In the genomic region with DNA sequence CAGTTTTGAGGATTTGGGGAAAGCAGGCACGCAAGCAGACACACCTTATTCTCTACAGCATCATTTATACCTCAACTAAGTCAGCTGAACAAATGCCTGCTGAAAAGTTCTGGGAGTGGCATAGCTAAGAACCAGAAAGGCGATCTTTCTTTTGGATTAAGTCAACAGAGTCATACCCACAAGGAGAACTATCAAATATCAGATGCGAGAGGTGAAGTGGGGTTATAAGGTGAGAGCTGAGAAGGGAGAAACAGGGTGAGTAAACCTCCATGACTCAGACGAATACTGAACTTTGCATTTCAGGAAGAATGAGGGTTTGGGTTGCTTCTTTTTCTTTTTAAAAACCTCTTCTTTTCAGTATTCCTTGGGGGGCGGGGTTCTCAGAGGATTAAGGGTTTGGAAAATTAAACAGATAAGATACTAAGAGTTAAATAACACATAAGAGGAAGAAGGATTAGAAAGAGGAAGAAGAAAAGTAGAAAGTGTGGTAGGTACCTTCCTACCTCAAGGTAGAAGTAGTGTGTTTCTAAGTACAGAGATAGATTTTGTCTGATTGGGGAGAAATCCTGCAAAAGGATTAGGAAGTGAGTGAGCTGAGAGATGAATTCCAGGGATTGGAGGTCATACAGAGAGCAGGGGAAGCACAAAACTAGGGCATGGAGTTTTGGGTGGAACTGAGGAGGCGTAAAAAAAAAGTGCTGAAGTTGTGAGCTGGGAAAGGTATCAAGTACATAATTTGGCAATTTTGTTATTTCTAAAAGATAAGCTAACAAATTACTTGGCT, we compare ENCODE assay signal across 12 cellular contexts. TPM values are rescaled to one million over a fixed set of nuclear protein-coding genes. Genes with fewer than 3 reads are reported as not detected.
DNase-seq lines count a peak whose midpoint lies in the region; ATAC-seq and TF ChIP-seq lines count a peak whose summit lies in the region.
"Had no signal": no experiment of that assay in that cellular context is flagged by ENCODE, and none has a peak within 500 bp of the region (broad histone marks: within the 10 kb centered on the region; RNA-seq: fewer than 3 reads in every experiment).

No MANE protein-coding gene starts in this region.

- no peaks in the 10 kb centered on the region for H3K27me3 Mint-ChIP-seq in activated CD4-positive, alpha-beta T cell treated with anti-CD3 and anti-CD28 coated beads for 36 hours
- H3K27me3 Mint-ChIP-seq in central memory CD8-positive, alpha-beta T cell: no peaks in the 10 kb centered on the region
- H3K27me3 Mint-ChIP-seq: dendritic cell treated with granulocyte-macrophage colony-stimulating factor and Interleukin-4, amounts not matched to agents 40 ng/mL and 50 ng/mL, for 4 days had no signal

- H3K27ac ChIP-seq in dorsolateral prefrontal cortex: no peak overlapping the region
- H3K27ac ChIP-seq: C4-2B, pancreas, SJCRH30 had no signal

- no peak overlapping the region for H3K4me3 ChIP-seq in dorsolateral prefrontal cortex
- H3K4me3 ChIP-seq: pancreas, SJCRH30 had no signal

- peaks cover 39% of the 10 kb centered on the region for H3K4me1 Mint-ChIP-seq in activated CD4-positive, alpha-beta T cell treated with anti-CD3 and anti-CD28 coated beads for 36 hours
- H3K4me1 Mint-ChIP-seq in central memory CD8-positive, alpha-beta T cell: peaks cover 51% of the 10 kb centered on the region
- H3K4me1 Mint-ChIP-seq in stimulated activated effector memory CD8-positive, alpha-beta T cell treated with anti-CD3 and anti-CD28 coated beads, Interleukin-12 subunit alpha, Interleukin-12 subunit beta, amount 100 ng/mL, for 72 hours: peaks cover 72% of the 10 kb centered on the region

- CTCF ChIA-PET in activated CD4-positive, alpha-beta T cell treated with anti-CD3 and anti-CD28 coated beads for 36 hours (lab: Charles Lee): interaction anchor here (0.5 to 6.1 kb wide), 53 partner anchors 8 to 1314 kb away, joined by 3 to 102 read pairs (median 5); no protein-coding TSS in a partner anchor

- POLR2A ChIA-PET in activated CD4-positive, alpha-beta T cell treated with anti-CD3 and anti-CD28 coated beads for 36 hours (lab: Charles Lee): interaction anchor here (0.6 to 1.8 kb wide), 7 partner anchors 9 to 158 kb away, joined by 3 to 7 read pairs (median 4); no protein-coding TSS in a partner anchor

- peak overlapping the region; percentile 41 for H3K27ac Mint-ChIP-seq in activated CD4-positive, alpha-beta T cell treated with anti-CD3 and anti-CD28 coated beads for 36 hours
- peak overlapping the region; percentile 62 for H3K27ac Mint-ChIP-seq in central memory CD8-positive, alpha-beta T cell (ENCODE audit: low read depth)
- peak overlapping the region; percentile 96 for H3K27ac Mint-ChIP-seq in stimulated activated effector memory CD8-positive, alpha-beta T cell treated with anti-CD3 and anti-CD28 coated beads, Interleukin-12 subunit alpha, Interleukin-12 subunit beta, amount 100 ng/mL, for 72 hours
- H3K27ac Mint-ChIP-seq: dendritic cell treated with granulocyte-macrophage colony-stimulating factor and Interleukin-4, amounts not matched to agents 40 ng/mL and 50 ng/mL, for 4 days had no signal

- peaks cover 16% of the 10 kb centered on the region for H3K36me3 Mint-ChIP-seq in activated CD4-positive, alpha-beta T cell treated with anti-CD3 and anti-CD28 coated beads for 36 hours (ENCODE audit: low read depth)
- H3K36me3 Mint-ChIP-seq in central memory CD8-positive, alpha-beta T cell (ENCODE audit: insufficient read depth): peaks cover 36% of the 10 kb centered on the region
- H3K36me3 Mint-ChIP-seq in stimulated activated effector memory CD8-positive, alpha-beta T cell treated with anti-CD3 and anti-CD28 coated beads, Interleukin-12 subunit alpha, Interleukin-12 subunit beta, amount 100 ng/mL, for 72 hours: peaks cover 98% of the 10 kb centered on the region

- no peaks in the 10 kb centered on the region for H3K9me3 Mint-ChIP-seq in activated CD4-positive, alpha-beta T cell treated with anti-CD3 and anti-CD28 coated beads for 36 hours (ENCODE audit: low read depth)
- H3K9me3 Mint-ChIP-seq in central memory CD8-positive, alpha-beta T cell: no peaks in the 10 kb centered on the region
- no peaks in the 10 kb centered on the region for H3K9me3 Mint-ChIP-seq in stimulated activated effector memory CD8-positive, alpha-beta T cell treated with anti-CD3 and anti-CD28 coated beads, Interleukin-12 subunit alpha, Interleukin-12 subunit beta, amount 100 ng/mL, for 72 hours
- H3K9me3 Mint-ChIP-seq: dendritic cell treated with granulocyte-macrophage colony-stimulating factor and Interleukin-4, amounts not matched to agents 40 ng/mL and 50 ng/mL, for 4 days had no signal

- DNase-seq in activated CD4-positive, alpha-beta T cell treated with anti-CD3 and anti-CD28 coated beads for 36 hours: peak; percentile 32
- no peak for DNase-seq in activated CD4-positive, alpha-beta T cell treated with anti-CD3 and anti-CD28 coated beads, Interleukin-2, amount 50 U/mL, for 48 hours
- DNase-seq in HT-29 (ENCODE audit: low spot score): peak; percentile 14
- DNase-seq in central memory CD8-positive, alpha-beta T cell (ENCODE audit: low spot score in 2 of 2): no peak
- DNase-seq in stimulated activated effector memory CD8-positive, alpha-beta T cell treated with anti-CD3 and anti-CD28 coated beads, Interleukin-12 subunit alpha, Interleukin-12 subunit beta, amount 100 ng/mL, for 72 hours (ENCODE audit: low spot score in 2 of 2): no peak
- no peak for DNase-seq in dorsolateral prefrontal cortex
- no peak for DNase-seq in posterior vena cava (ENCODE audit: low spot score)

- peak; percentile 89 for ATAC-seq in activated CD4-positive, alpha-beta T cell treated with anti-CD3 and anti-CD28 coated beads for 36 hours
- no peak for ATAC-seq in central memory CD8-positive, alpha-beta T cell (replicated peaks; ENCODE audit: extremely low read depth, poor library complexity, severe bottlenecking)
- peak; percentile 94 for ATAC-seq in stimulated activated effector memory CD8-positive, alpha-beta T cell treated with anti-CD3 and anti-CD28 coated beads, Interleukin-12 subunit alpha, Interleukin-12 subunit beta, amount 100 ng/mL, for 72 hours
- no peak for ATAC-seq in HG02970 (IDR thresholded peaks at IDR 0.05; ENCODE audit: low FRiP score, unreplicated experiment)

- H3K4me3 Mint-ChIP-seq in activated CD4-positive, alpha-beta T cell treated with anti-CD3 and anti-CD28 coated beads for 36 hours: peak overlapping the region; percentile 6
- H3K4me3 Mint-ChIP-seq in central memory CD8-positive, alpha-beta T cell: no peak overlapping the region
- peak overlapping the region; percentile 49 for H3K4me3 Mint-ChIP-seq in stimulated activated effector memory CD8-positive, alpha-beta T cell treated with anti-CD3 and anti-CD28 coated beads, Interleukin-12 subunit alpha, Interleukin-12 subunit beta, amount 100 ng/mL, for 72 hours
- H3K4me3 Mint-ChIP-seq: dendritic cell treated with granulocyte-macrophage colony-stimulating factor and Interleukin-4, amounts not matched to agents 40 ng/mL and 50 ng/mL, for 4 days had no signal

- H3K27me3 ChIP-seq in dorsolateral prefrontal cortex: no peaks in the 10 kb centered on the region
- H3K27me3 ChIP-seq: pancreas, SJCRH30 had no signal

- TF ChIP-seq CTCF in dorsolateral prefrontal cortex (IDR thresholded peaks at IDR 0.05 in 54 of 56, conservative IDR thresholded peaks at IDR 0.05 in 2 of 56; ENCODE audit: low read depth in 1 of 56, partially characterized antibody in 56 of 56): no peak

- intact Hi-C loops in activated CD4-positive, alpha-beta T cell treated with anti-CD3 and anti-CD28 coated beads for 36 hours (cut with DNase I, micrococcal nuclease): loop anchor here (1.0 to 5.0 kb wide), 7 partner anchors 12 to 161 kb away; partner anchors contain the start of gene ICE2 (in 2 of the 2)
- intact Hi-C loops in dorsolateral prefrontal cortex (cut with DNase I): no loop called here
- intact Hi-C loops in posterior vena cava (cut with DNase I): no loop called here

RNA-seq across cellular contexts. Expression of gene ICE2, which starts 41.3 kb away (rescaled TPM):
- 10 to 100 TPM; 72.8 to 81.6 TPM for total RNA-seq in activated CD4-positive, alpha-beta T cell treated with anti-CD3 and anti-CD28 coated beads for 36 hours
- total RNA-seq in HT-29 (2014; rRNA removed; shearing (Covaris generic)): 12.3 and 30.7 TPM in 2 replicates
- 10 to 100 TPM; 24.3 to 69.1 (median 42.6) TPM for total RNA-seq in dorsolateral prefrontal cortex
- total RNA-seq in posterior vena cava: 10 to 100 TPM; 42.6 to 43.6 TPM

Comparison
In these comparisons a context has a peak if more than half of its experiments do, and no peak if none do; other contexts are left out.
1. DNase-seq: peak in activated CD4-positive, alpha-beta T cell treated with anti-CD3 and anti-CD28 coated beads for 36 hours (single experiment) and HT-29 (single experiment); none in activated CD4-positive, alpha-beta T cell treated with anti-CD3 and anti-CD28 coated beads, Interleukin-2, amount 50 U/mL, for 48 hours (0 of 2), central memory CD8-positive, alpha-beta T cell (0 of 2), stimulated activated effector memory CD8-positive, alpha-beta T cell treated with anti-CD3 and anti-CD28 coated beads, Interleukin-12 subunit alpha, Interleukin-12 subunit beta, amount 100 ng/mL, for 72 hours (0 of 2), dorsolateral prefrontal cortex (0 of 10) and posterior vena cava (single experiment).
2. ATAC-seq: peak in activated CD4-positive, alpha-beta T cell treated with anti-CD3 and anti-CD28 coated beads for 36 hours (single experiment) and stimulated activated effector memory CD8-positive, alpha-beta T cell treated with anti-CD3 and anti-CD28 coated beads, Interleukin-12 subunit alpha, Interleukin-12 subunit beta, amount 100 ng/mL, for 72 hours (single experiment); none in central memory CD8-positive, alpha-beta T cell (single experiment) and HG02970 (single experiment).
3. H3K27ac Mint-ChIP-seq: peak in every context shown above with its lines; median percentile 96 in stimulated activated effector memory CD8-positive, alpha-beta T cell treated with anti-CD3 and anti-CD28 coated beads, Interleukin-12 subunit alpha, Interleukin-12 subunit beta, amount 100 ng/mL, for 72 hours; 62 in central memory CD8-positive, alpha-beta T cell; 41 in activated CD4-positive, alpha-beta T cell treated with anti-CD3 and anti-CD28 coated beads for 36 hours.
4. intact Hi-C loops: an anchor here in activated CD4-positive, alpha-beta T cell treated with anti-CD3 and anti-CD28 coated beads for 36 hours (1.0 to 5.0 kb wide); none called in dorsolateral prefrontal cortex and posterior vena cava.